2 cellular contexts compared by ENCODE assay signal in the genomic region with DNA sequence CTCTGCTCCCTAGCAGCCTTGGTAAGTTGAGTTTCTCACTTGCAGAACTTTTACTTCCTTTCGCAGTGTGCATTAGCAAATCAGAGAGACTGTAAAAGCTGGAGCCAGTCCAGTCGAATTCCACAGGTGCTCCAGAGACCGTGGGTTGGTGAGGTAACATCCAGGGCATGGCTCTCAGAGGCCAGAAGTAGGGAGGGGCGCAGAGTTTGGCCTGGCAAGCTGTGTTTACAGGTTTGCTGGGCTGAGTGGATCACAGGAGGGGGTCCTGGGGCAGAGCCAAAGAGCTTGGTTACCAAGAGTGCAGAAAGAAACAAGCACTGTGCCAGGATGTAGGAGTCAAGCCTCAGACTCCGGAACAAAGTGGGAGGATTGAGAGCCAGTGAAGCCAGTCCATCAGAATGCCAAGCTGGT.
TF ChIP-seq lines count a peak whose summit lies in the region.

No MANE protein-coding gene starts in this region.

TF ChIP-seq in SK-N-SH treated with all-trans-retinoic acid at 6 μM for 48 hours, 23 proteins besides CTCF, POLR2A, EP300 and RAD21 (continued from another document):
- TF ChIP-seq, protein P1, sequence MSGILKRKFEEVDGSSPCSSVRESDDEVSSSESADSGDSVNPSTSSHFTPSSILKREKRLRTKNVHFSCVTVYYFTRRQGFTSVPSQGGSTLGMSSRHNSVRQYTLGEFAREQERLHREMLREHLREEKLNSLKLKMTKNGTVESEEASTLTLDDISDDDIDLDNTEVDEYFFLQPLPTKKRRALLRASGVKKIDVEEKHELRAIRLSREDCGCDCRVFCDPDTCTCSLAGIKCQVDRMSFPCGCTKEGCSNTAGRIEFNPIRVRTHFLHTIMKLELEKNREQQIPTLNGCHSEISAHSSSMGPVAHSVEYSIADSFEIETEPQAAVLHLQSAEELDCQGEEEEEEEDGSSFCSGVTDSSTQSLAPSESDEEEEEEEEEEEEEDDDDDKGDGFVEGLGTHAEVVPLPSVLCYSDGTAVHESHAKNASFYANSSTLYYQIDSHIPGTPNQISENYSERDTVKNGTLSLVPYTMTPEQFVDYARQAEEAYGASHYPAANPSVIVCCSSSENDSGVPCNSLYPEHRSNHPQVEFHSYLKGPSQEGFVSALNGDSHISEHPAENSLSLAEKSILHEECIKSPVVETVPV (CRISPR knock-in tag; IDR thresholded peaks at IDR 0.05) = no peak
- no peak for TF ChIP-seq ESRRG (CRISPR knock-in tag; IDR thresholded peaks at IDR 0.05)
- no peak for TF ChIP-seq BACH2 (CRISPR knock-in tag; IDR thresholded peaks at IDR 0.05; ENCODE audit: borderline replicate concordance)
- TF ChIP-seq PPARA (CRISPR knock-in tag; IDR thresholded peaks at IDR 0.05; ENCODE audit: borderline replicate concordance) = no peak
- no peak for TF ChIP-seq ZNF70 (CRISPR knock-in tag; IDR thresholded peaks at IDR 0.05)
- TF ChIP-seq ARNTL (CRISPR knock-in tag; IDR thresholded peaks at IDR 0.05; ENCODE audit: borderline replicate concordance, low read depth) = no peak

TF ChIP-seq in SK-N-SH, 30 proteins besides CTCF, POLR2A, EP300 and RAD21 (continued from another document):
- TF ChIP-seq, protein P2, sequence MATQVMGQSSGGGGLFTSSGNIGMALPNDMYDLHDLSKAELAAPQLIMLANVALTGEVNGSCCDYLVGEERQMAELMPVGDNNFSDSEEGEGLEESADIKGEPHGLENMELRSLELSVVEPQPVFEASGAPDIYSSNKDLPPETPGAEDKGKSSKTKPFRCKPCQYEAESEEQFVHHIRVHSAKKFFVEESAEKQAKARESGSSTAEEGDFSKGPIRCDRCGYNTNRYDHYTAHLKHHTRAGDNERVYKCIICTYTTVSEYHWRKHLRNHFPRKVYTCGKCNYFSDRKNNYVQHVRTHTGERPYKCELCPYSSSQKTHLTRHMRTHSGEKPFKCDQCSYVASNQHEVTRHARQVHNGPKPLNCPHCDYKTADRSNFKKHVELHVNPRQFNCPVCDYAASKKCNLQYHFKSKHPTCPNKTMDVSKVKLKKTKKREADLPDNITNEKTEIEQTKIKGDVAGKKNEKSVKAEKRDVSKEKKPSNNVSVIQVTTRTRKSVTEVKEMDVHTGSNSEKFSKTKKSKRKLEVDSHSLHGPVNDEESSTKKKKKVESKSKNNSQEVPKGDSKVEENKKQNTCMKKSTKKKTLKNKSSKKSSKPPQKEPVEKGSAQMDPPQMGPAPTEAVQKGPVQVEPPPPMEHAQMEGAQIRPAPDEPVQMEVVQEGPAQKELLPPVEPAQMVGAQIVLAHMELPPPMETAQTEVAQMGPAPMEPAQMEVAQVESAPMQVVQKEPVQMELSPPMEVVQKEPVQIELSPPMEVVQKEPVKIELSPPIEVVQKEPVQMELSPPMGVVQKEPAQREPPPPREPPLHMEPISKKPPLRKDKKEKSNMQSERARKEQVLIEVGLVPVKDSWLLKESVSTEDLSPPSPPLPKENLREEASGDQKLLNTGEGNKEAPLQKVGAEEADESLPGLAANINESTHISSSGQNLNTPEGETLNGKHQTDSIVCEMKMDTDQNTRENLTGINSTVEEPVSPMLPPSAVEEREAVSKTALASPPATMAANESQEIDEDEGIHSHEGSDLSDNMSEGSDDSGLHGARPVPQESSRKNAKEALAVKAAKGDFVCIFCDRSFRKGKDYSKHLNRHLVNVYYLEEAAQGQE (IDR thresholded peaks at IDR 0.05; ENCODE audit: low read depth, low read length) = no peak
- TF ChIP-seq NRF1 (IDR thresholded peaks at IDR 0.05; ENCODE audit: low read depth, low read length) (no peak), YY1 (IDR thresholded peaks at IDR 0.05; ENCODE audit: low read depth) (no peak), RCOR1 (IDR thresholded peaks at IDR 0.05; ENCODE audit: low read length) (no peak), ELF1 (IDR thresholded peaks at IDR 0.05) (no peak), FOSL2 (IDR thresholded peaks at IDR 0.05; ENCODE audit: borderline replicate concordance, low read depth) (no peak)
- TF ChIP-seq, protein P3, sequence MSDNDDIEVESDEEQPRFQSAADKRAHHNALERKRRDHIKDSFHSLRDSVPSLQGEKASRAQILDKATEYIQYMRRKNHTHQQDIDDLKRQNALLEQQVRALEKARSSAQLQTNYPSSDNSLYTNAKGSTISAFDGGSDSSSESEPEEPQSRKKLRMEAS (IDR thresholded peaks at IDR 0.05; ENCODE audit: low read depth) = no peak
- TF ChIP-seq, protein P4, sequence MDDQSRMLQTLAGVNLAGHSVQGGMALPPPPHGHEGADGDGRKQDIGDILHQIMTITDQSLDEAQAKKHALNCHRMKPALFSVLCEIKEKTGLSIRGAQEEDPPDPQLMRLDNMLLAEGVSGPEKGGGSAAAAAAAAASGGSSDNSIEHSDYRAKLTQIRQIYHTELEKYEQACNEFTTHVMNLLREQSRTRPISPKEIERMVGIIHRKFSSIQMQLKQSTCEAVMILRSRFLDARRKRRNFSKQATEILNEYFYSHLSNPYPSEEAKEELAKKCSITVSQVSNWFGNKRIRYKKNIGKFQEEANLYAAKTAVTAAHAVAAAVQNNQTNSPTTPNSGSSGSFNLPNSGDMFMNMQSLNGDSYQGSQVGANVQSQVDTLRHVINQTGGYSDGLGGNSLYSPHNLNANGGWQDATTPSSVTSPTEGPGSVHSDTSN (IDR thresholded peaks at IDR 0.05) = no peak
- TF ChIP-seq, protein P5, sequence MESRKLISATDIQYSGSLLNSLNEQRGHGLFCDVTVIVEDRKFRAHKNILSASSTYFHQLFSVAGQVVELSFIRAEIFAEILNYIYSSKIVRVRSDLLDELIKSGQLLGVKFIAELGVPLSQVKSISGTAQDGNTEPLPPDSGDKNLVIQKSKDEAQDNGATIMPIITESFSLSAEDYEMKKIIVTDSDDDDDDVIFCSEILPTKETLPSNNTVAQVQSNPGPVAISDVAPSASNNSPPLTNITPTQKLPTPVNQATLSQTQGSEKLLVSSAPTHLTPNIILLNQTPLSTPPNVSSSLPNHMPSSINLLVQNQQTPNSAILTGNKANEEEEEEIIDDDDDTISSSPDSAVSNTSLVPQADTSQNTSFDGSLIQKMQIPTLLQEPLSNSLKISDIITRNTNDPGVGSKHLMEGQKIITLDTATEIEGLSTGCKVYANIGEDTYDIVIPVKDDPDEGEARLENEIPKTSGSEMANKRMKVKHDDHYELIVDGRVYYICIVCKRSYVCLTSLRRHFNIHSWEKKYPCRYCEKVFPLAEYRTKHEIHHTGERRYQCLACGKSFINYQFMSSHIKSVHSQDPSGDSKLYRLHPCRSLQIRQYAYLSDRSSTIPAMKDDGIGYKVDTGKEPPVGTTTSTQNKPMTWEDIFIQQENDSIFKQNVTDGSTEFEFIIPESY (IDR thresholded peaks at IDR 0.05; ENCODE audit: borderline replicate concordance, low read depth) = no peak
TF ChIP-seq in SK-N-SH: peak in this region for 0.
